ENCODE assay signal across 27 cellular contexts in genomic region chr7:128891942-128892269, GRCh38. TPM values are rescaled to one million over a fixed set of nuclear protein-coding genes. Genes with fewer than 3 reads are reported as not detected.
DNase-seq lines count a peak whose midpoint lies in the region; ATAC-seq and TF ChIP-seq lines count a peak whose summit lies in the region.
"Had no signal": no experiment of that assay in that cellular context is flagged by ENCODE, and none has a peak within 500 bp of the region (broad histone marks: within the 10 kb centered on the region; RNA-seq: fewer than 3 reads in every experiment).

No MANE protein-coding gene starts in this region.

- peaks cover 14% of the 10 kb centered on the region for H3K27me3 Mint-ChIP-seq in type B pancreatic cell

- intact Hi-C loops in Right ventricle myocardium inferior (cut with DNase I): loop anchor here (5.0 kb wide), 1 partner anchor 300 kb away; no protein-coding TSS in a partner anchor
- intact Hi-C loops in right cardiac atrium (cut with DNase I): loop anchor here in 1 of 4 donors (10.0 kb wide), 1 partner anchor 203 kb away; no protein-coding TSS in a partner anchor
- intact Hi-C loops in esophagus squamous epithelium (cut with DNase I): no loop called here

- 80% methylated on average over 11 of the region's 11 CpGs for WGBS in right cardiac atrium
- WGBS in esophagus squamous epithelium, 2 donors: 64 to 73% methylated on average over 5 to 9 of the region's 11 CpGs

- no peak overlapping the region for H3K27ac ChIP-seq in right cardiac atrium (ENCODE audit: low read length)
- H3K27ac ChIP-seq in RWPE1: peak overlapping the region; percentile 54
- H3K27ac ChIP-seq in esophagus squamous epithelium: peak overlapping the region; percentile 45 to 81 (median 78)

- H3K27me3 ChIP-seq in right cardiac atrium (ENCODE audit: control insufficient read depth, insufficient read depth) (no peaks in the 10 kb centered on the region), esophagus squamous epithelium (peaks cover 0 to 21% (median 0%) of the 10 kb centered on the region in 4 donors)
- H3K27me3 ChIP-seq: thyroid gland had no signal

- no peak overlapping the region for H3K27ac Mint-ChIP-seq in type B pancreatic cell
- H3K27ac Mint-ChIP-seq: activated naive CD8-positive, alpha-beta T cell treated with anti-CD3 and anti-CD28 coated beads, Interleukin-2, amount 10 ng/mL, durations not matched to agents 7 days and 5 days; activated T-helper 2 cell treated with anti-CD3 and anti-CD28 coated beads, Interferon-gamma antibody, Interleukin-2, Interleukin-4, amounts not matched to agents 10 μg/mL and 5 μg/mL and 100 μg/mL, durations not matched to agents 14 hours and 24 hours and 36 hours; naive B cell; stimulated activated naive CD8-positive, alpha-beta T cell treated with anti-CD3 and anti-CD28 coated beads, Interleukin-15, amount 100 ng/mL, for 72 hours had no signal

- H3K4me1 ChIP-seq in right cardiac atrium (ENCODE audit: control insufficient read depth, insufficient read depth, low read length): no peaks in the 10 kb centered on the region
- peaks cover 19 to 61% (median 26%) of the 10 kb centered on the region in 3 donors for H3K4me1 ChIP-seq in esophagus squamous epithelium

- POLR2A ChIA-PET in RWPE1 (lab: Yijun Ruan, JAX; ENCODE audit: low non-redundant PET): no interaction called here

- CTCF ChIA-PET in RWPE1 (lab: Yijun Ruan, JAX): interaction anchor here (0.5 to 0.7 kb wide), 2 partner anchors 31 to 33 kb away, joined by 3 to 4 read pairs; no protein-coding TSS in a partner anchor

- no peaks in the 10 kb centered on the region for H3K4me1 Mint-ChIP-seq in type B pancreatic cell (ENCODE audit: unreplicated experiment)
- H3K4me1 Mint-ChIP-seq: activated naive CD8-positive, alpha-beta T cell treated with anti-CD3 and anti-CD28 coated beads, Interleukin-2, amount 10 ng/mL, durations not matched to agents 7 days and 5 days; stimulated activated naive CD8-positive, alpha-beta T cell treated with anti-CD3 and anti-CD28 coated beads, Interleukin-15, amount 100 ng/mL, for 72 hours had no signal

- no peak for TF ChIP-seq POLR2A in esophagus squamous epithelium (IDR thresholded peaks at IDR 0.05)

- no peaks in the 10 kb centered on the region for H3K9me3 Mint-ChIP-seq in type B pancreatic cell
- H3K9me3 Mint-ChIP-seq: activated naive CD8-positive, alpha-beta T cell treated with anti-CD3 and anti-CD28 coated beads, Interleukin-2, amount 10 ng/mL, durations not matched to agents 7 days and 5 days; activated T-helper 2 cell treated with anti-CD3 and anti-CD28 coated beads, Interferon-gamma antibody, Interleukin-2, Interleukin-4, amounts not matched to agents 10 μg/mL and 5 μg/mL and 100 μg/mL, durations not matched to agents 14 hours and 24 hours and 36 hours; naive B cell; stimulated activated naive CD8-positive, alpha-beta T cell treated with anti-CD3 and anti-CD28 coated beads, Interleukin-15, amount 100 ng/mL, for 72 hours had no signal

- DNase-seq in Right ventricle myocardium inferior (ENCODE audit: missing footprints): peak; percentile 22
- no peak for DNase-seq in right cardiac atrium
- no peak for DNase-seq in RWPE1 (ENCODE audit: low spot score)
- DNase-seq in esophagus squamous epithelium (lab: John Stamatoyannopoulos, UW): no peak
- DNase-seq in type B pancreatic cell (ENCODE audit: extremely low spot score, unreplicated experiment): no peak
- no peak for DNase-seq in activated T-cell treated with anti-CD3 and anti-CD28 coated beads, Interleukin-2, amount 50 U/mL, for 48 hours
- DNase-seq: activated CD4-positive, alpha-beta T cell treated with anti-CD3 and anti-CD28 coated beads, Interleukin-2, amount 50 U/mL, for 48 hours; caudate nucleus; cortex of kidney; DMS79; GDM1; hippocampal formation; left ventricle myocardium superior; NCI-H2107; NCI-H446; occipital lobe; stimulated activated CD4-positive, alpha-beta T cell treated with anti-CD3 and anti-CD28 coated beads, Interleukin-1b, Interleukin-23, amount 100 ng/mL, for 48 hours; stimulated activated CD8-positive, alpha-beta memory T cell treated with anti-CD3 and anti-CD28 coated beads, Interleukin-4, amount 100 ng/mL, for 48 hours; stimulated activated naive CD8-positive, alpha-beta T cell treated with anti-CD3 and anti-CD28 coated beads, Interleukin-15, amount 100 ng/mL, for 72 hours; SW 1271 had no signal

- H3K36me3 ChIP-seq in esophagus squamous epithelium: no peaks in the 10 kb centered on the region
- H3K36me3 ChIP-seq: thyroid gland had no signal

- H3K9me3 ChIP-seq in right cardiac atrium (ENCODE audit: control insufficient read depth, low read length) (no peaks in the 10 kb centered on the region), esophagus squamous epithelium (no peaks in the 10 kb centered on the region)
- H3K9me3 ChIP-seq: thyroid gland had no signal

- TF ChIP-seq CTCF in RWPE1 (conservative IDR thresholded peaks at IDR 0.05; ENCODE audit: low read depth): no peak
- TF ChIP-seq CTCF in esophagus squamous epithelium (IDR thresholded peaks at IDR 0.05): no peak
- no peak for TF ChIP-seq CTCF in type B pancreatic cell (conservative IDR thresholded peaks at IDR 0.05)

- no peak for ATAC-seq in Right ventricle myocardium inferior
- ATAC-seq in right cardiac atrium: no peak
- ATAC-seq in HG02759 (IDR thresholded peaks at IDR 0.05; ENCODE audit: unreplicated experiment): no peak
- ATAC-seq in HG03135 (IDR thresholded peaks at IDR 0.05; ENCODE audit: unreplicated experiment): no peak

- no peaks in the 10 kb centered on the region for H3K36me3 Mint-ChIP-seq in type B pancreatic cell
- H3K36me3 Mint-ChIP-seq: naive B cell had no signal

- H3K4me3 ChIP-seq in right cardiac atrium (ENCODE audit: low read length) (no peak overlapping the region), esophagus squamous epithelium (peak overlapping the region; percentile 44 to 66 (median 50))

- H3K4me3 Mint-ChIP-seq in type B pancreatic cell: peak overlapping the region; percentile 36
- H3K4me3 Mint-ChIP-seq: activated naive CD8-positive, alpha-beta T cell treated with anti-CD3 and anti-CD28 coated beads, Interleukin-2, amount 10 ng/mL, durations not matched to agents 7 days and 5 days; stimulated activated naive CD8-positive, alpha-beta T cell treated with anti-CD3 and anti-CD28 coated beads, Interleukin-15, amount 100 ng/mL, for 72 hours had no signal

RNA-seq across cellular contexts. Expression of gene KCP, which starts 18.6 kb away (rescaled TPM):
- 0.11 TPM for total RNA-seq in Right ventricle myocardium inferior
- under 1 TPM; 0.23 to 0.28 (median 0.24) TPM for total RNA-seq in right cardiac atrium
- 0.36 TPM for polyA plus RNA-seq in right cardiac atrium
- total RNA-seq in esophagus squamous epithelium: 1 to 10 TPM in 2 of 4 donors, under 1 TPM in 2; 0.47 to 1.5 (median 0.87) TPM
- total RNA-seq in type B pancreatic cell (ENCODE audit: low replicate concordance): 1.3 and 4.2 TPM in 2 replicates
- total RNA-seq: A673; activated T-helper 2 cell treated with anti-CD3 and anti-CD28 coated beads, Interferon-gamma antibody, Interleukin-2, Interleukin-4, amounts not matched to agents 10 μg/mL and 5 μg/mL and 100 μg/mL, durations not matched to agents 14 hours and 24 hours and 36 hours had no signal

RNA-seq across cellular contexts. Expression of gene ATP6V1F, which starts 29.2 kb away (rescaled TPM):
- total RNA-seq in Right ventricle myocardium inferior (128 TPM), right cardiac atrium (100 to 1,000 TPM; 127 to 139 (median 134) TPM), esophagus squamous epithelium (100 to 1,000 TPM; 103 to 148 (median 130) TPM), type B pancreatic cell (ENCODE audit: low replicate concordance) (144 and 157 TPM in 2 replicates)
- polyA plus RNA-seq in right cardiac atrium: 224 TPM

RNA-seq across cellular contexts. Expression of gene IRF5, which starts 45.8 kb away (rescaled TPM):
- total RNA-seq in Right ventricle myocardium inferior: 3.3 TPM
- total RNA-seq in right cardiac atrium: 1 to 10 TPM; 3.0 to 4.6 (median 4.2) TPM
- 1.6 TPM for polyA plus RNA-seq in right cardiac atrium
- total RNA-seq in esophagus squamous epithelium: 10 to 100 TPM; 12.2 to 20.5 (median 16.9) TPM
- total RNA-seq in type B pancreatic cell (ENCODE audit: low replicate concordance): 1.8 and 2.5 TPM in 2 replicates
- total RNA-seq: A673 had no signal
